In the genomic region with DNA sequence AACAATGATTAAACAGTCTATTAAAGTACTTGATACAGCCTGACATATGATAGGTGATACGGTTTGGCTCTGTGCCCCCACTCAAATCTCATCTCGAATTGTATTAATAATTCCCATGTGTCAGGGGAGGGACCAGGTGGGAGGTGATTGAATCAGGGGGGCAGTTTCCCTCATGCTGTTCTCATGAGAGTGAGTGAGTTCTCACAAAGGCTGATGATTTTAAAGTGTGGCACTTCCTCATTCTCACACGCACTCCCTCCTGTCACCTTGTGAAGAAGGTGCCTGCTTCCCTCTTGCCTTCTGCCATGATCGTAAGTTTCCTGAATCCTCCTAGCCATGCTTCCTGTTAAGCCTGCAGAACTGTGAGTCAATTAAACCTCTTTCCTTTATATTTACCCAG, we compare ENCODE assay signal across 2 cellular contexts.
TF ChIP-seq lines count a peak whose summit lies in the region.

No MANE protein-coding gene starts in this region.

TF ChIP-seq in GM12891, 5 proteins besides CTCF, POLR2A, EP300 and RAD21:
- TF ChIP-seq SPI1 (IDR thresholded peaks at IDR 0.05; ENCODE audit: low read depth, low read length) (peak; percentile 95), POLR2AphosphoS5 (IDR thresholded peaks at IDR 0.05; ENCODE audit: low read depth, low read length) (no peak), POU2F2 (IDR thresholded peaks at IDR 0.05; ENCODE audit: low read depth, low read length) (no peak), PAX5 (IDR thresholded peaks at IDR 0.05; ENCODE audit: insufficient read depth, low read length, severe bottlenecking) (no peak), TAF1 (IDR thresholded peaks at IDR 0.05; ENCODE audit: low read depth, low read length) (no peak)

TF ChIP-seq in IMR-90, 13 proteins besides CTCF, POLR2A, EP300 and RAD21:
- TF ChIP-seq BHLHE40 (IDR thresholded peaks at IDR 0.05; ENCODE audit: low read depth, low read length) (no peak), ELK1 (IDR thresholded peaks at IDR 0.05; ENCODE audit: borderline replicate concordance, low read depth, low read length) (no peak), MXI1 (IDR thresholded peaks at IDR 0.05; ENCODE audit: borderline replicate concordance, low read depth, low read length) (no peak), SMC3 (IDR thresholded peaks at IDR 0.05; ENCODE audit: low read depth, low read length) (no peak), CEBPB (IDR thresholded peaks at IDR 0.05; ENCODE audit: low read depth, low read length) (no peak), FOS (IDR thresholded peaks at IDR 0.05; ENCODE audit: low read depth, low read length) (no peak), NFE2L2 (IDR thresholded peaks at IDR 0.05; ENCODE audit: low read depth, low read length) (no peak), USF2 (IDR thresholded peaks at IDR 0.05; ENCODE audit: low read depth, low read length) (no peak), MAFK (IDR thresholded peaks at IDR 0.05; ENCODE audit: low read depth, low read length) (no peak), RFX5 (IDR thresholded peaks at IDR 0.05; ENCODE audit: low read depth, low read length) (no peak), CHD1 (IDR thresholded peaks at IDR 0.05; ENCODE audit: low read depth, low read length) (no peak), RCOR1 (IDR thresholded peaks at IDR 0.05; ENCODE audit: insufficient replicate concordance, low read length) (no peak), MAZ (IDR thresholded peaks at IDR 0.05; ENCODE audit: borderline replicate concordance, low read depth, low read length) (no peak)
